Comparison of ENCODE assay signal across 5 cellular contexts in genomic region chr7:5015936-5016335, GRCh38. TPM values are rescaled to one million over a fixed set of nuclear protein-coding genes. Genes with fewer than 3 reads are reported as not detected.
"Had no signal": no experiment of that assay in that cellular context is flagged by ENCODE, and none has a peak within 500 bp of the region (broad histone marks: within the 10 kb centered on the region; RNA-seq: fewer than 3 reads in every experiment).

No MANE protein-coding gene starts in this region.

RNA-seq across cellular contexts. Expression of gene MMD2, which starts 56.9 kb away (rescaled TPM):
- total RNA-seq: K562, M059J, NCI-H460, Right ventricle myocardium superior, SJSA1 had no signal
